ENCODE assay signal across 21 cellular contexts in the genomic region with DNA sequence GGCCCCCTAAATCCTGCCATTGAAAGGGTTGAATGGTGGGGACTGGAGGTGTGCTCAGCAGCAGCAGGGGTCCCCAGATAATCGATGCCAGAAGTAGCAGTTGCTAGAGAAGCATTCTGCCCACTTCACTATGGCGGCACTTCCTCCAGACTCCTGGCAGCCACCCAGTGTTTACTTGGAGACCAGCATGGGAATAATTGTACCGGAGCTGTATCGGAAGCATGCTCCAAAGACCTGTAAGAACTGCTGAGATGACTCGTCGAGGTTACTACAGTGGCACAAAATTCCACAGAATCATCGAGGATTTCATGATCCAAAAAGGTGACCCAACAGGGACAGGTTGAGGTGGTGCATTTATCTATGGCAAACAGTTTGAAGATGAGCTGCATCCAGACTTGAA.
"Had no signal": no experiment of that assay in that cellular context is flagged by ENCODE, and none has a peak within 500 bp of the region (broad histone marks: within the 10 kb centered on the region; RNA-seq: fewer than 3 reads in every experiment).

No MANE protein-coding gene starts in this region.

- H3K4me3 ChIP-seq: colonic mucosa, heart left ventricle, mucosa of descending colon, suprapubic skin, thyroid gland, vagina had no signal

- H3K9me3 Mint-ChIP-seq: stimulated activated effector memory CD8-positive, alpha-beta T cell treated with anti-CD3 and anti-CD28 coated beads, Interleukin-12 subunit alpha, Interleukin-12 subunit beta, amount 100 ng/mL, for 72 hours; type B pancreatic cell had no signal

- H3K27ac Mint-ChIP-seq: endodermal cell; naive thymus-derived CD8-positive, alpha-beta T cell; progenitor cell of endocrine pancreas; stimulated activated effector memory CD8-positive, alpha-beta T cell treated with anti-CD3 and anti-CD28 coated beads, Interleukin-12 subunit alpha, Interleukin-12 subunit beta, amount 100 ng/mL, for 72 hours; type B pancreatic cell had no signal

- ATAC-seq: heart left ventricle; mucosa of descending colon; naive thymus-derived CD8-positive, alpha-beta T cell; right cardiac atrium; stimulated activated effector memory CD8-positive, alpha-beta T cell treated with anti-CD3 and anti-CD28 coated beads, Interleukin-12 subunit alpha, Interleukin-12 subunit beta, amount 100 ng/mL, for 72 hours; stimulated activated naive CD8-positive, alpha-beta T cell treated with anti-CD3 and anti-CD28 coated beads, Interleukin-15, Interleukin-2, amounts not matched to agents 100 U/mL and 50 U/mL, for 24 hours had no signal

- DNase-seq: colonic mucosa; effector CD4-positive, alpha-beta T cell; erythroblast; foreskin melanocyte; heart left ventricle; hippocampal formation; kidney glomerular epithelial cell; mammary epithelial cell; mucosa of descending colon; naive thymus-derived CD8-positive, alpha-beta T cell; right cardiac atrium; stimulated activated CD4-positive, alpha-beta T cell treated with anti-CD3 and anti-CD28 coated beads, Interleukin-4, amount 100 ng/mL, for 1 hour; stimulated activated CD8-positive, alpha-beta memory T cell treated with anti-CD3 and anti-CD28 coated beads, Interleukin-4, amount 100 ng/mL, for 48 hours; stimulated activated naive CD8-positive, alpha-beta T cell treated with anti-CD3 and anti-CD28 coated beads, Interleukin-15, Interleukin-2, amounts not matched to agents 100 U/mL and 50 U/mL, for 24 hours; thyroid gland had no signal

- H3K4me3 Mint-ChIP-seq: endodermal cell; naive thymus-derived CD8-positive, alpha-beta T cell; stimulated activated effector memory CD8-positive, alpha-beta T cell treated with anti-CD3 and anti-CD28 coated beads, Interleukin-12 subunit alpha, Interleukin-12 subunit beta, amount 100 ng/mL, for 72 hours; type B pancreatic cell had no signal

- H3K36me3 Mint-ChIP-seq: stimulated activated effector memory CD8-positive, alpha-beta T cell treated with anti-CD3 and anti-CD28 coated beads, Interleukin-12 subunit alpha, Interleukin-12 subunit beta, amount 100 ng/mL, for 72 hours; type B pancreatic cell had no signal

- H3K4me1 Mint-ChIP-seq: endodermal cell; stimulated activated effector memory CD8-positive, alpha-beta T cell treated with anti-CD3 and anti-CD28 coated beads, Interleukin-12 subunit alpha, Interleukin-12 subunit beta, amount 100 ng/mL, for 72 hours had no signal
